In the genomic region with DNA sequence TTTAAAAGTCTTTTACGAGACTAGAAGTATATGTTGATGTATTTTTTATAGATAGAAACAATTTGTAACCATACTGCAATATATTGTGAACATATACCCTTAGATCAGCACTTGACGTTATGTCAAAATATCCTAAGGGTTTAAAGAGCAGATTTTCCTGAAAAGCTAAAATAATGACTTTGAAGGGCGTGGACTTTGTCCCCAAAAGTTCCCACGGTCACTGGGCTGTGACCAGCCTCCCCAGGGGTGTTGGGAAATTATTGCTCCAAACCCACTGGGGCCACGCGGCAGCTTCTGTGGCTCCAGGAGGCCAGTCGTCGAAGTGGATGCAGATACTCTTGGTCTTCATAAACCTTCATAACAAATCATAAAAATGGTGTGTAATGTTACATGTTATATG, we compare ENCODE assay signal across 24 cellular contexts. TPM values are rescaled to one million over a fixed set of nuclear protein-coding genes. Genes with fewer than 3 reads are reported as not detected.
DNase-seq lines count a peak whose midpoint lies in the region; ATAC-seq, FAIRE-seq and TF ChIP-seq lines count a peak whose summit lies in the region.
"Had no signal": no experiment of that assay in that cellular context is flagged by ENCODE, and none has a peak within 500 bp of the region (broad histone marks: within the 10 kb centered on the region; RNA-seq: fewer than 3 reads in every experiment).

No MANE protein-coding gene starts in this region.

- H2AFZ ChIP-seq in HepG2 (ENCODE audit: low read length) (no peak overlapping the region), GM12878 (ENCODE audit: control insufficient read depth, low read depth, low read length) (no peak overlapping the region)
- H2AFZ ChIP-seq: GM23338 had no signal

- no peak for TF ChIP-seq EP300 in HepG2 (IDR thresholded peaks at IDR 0.05; ENCODE audit: low read depth in 2 of 2, low read length in 2 of 2)
- TF ChIP-seq EP300 in HepG2 (CRISPR knock-in tag; IDR thresholded peaks at IDR 0.05; ENCODE audit: borderline replicate concordance), result no peak
- TF ChIP-seq EP300 in GM12878 (IDR thresholded peaks at IDR 0.05; ENCODE audit: borderline replicate concordance in 1 of 2, control insufficient read depth in 1 of 2, low read depth in 2 of 2, low read length in 2 of 2), result no peak

- peaks cover 41% of the 10 kb centered on the region for H3K36me3 Mint-ChIP-seq in progenitor cell of endocrine pancreas (ENCODE audit: insufficient read depth)

- POLR2A ChIA-PET in HepG2 (lab: Yijun Ruan, JAX), result no interaction called here
- POLR2A ChIA-PET in GM12878 (lab: Charles Lee), result no interaction called here

- no peak overlapping the region for H3K4me2 ChIP-seq in HepG2 (ENCODE audit: low read depth, low read length)
- no peak overlapping the region for H3K4me2 ChIP-seq in GM12878 (ENCODE audit: control insufficient read depth, insufficient read depth)
- H3K4me2 ChIP-seq: A549; BLaER1 treated with 17β-estradiol and CSF1 and Interleukin-3, amounts not matched to agents 10 nM and 100 nM; GM23338 had no signal

- H3K9me3 ChIP-seq in HepG2 (ENCODE audit: low read length), result no peaks in the 10 kb centered on the region
- H3K9me3 ChIP-seq in right lobe of liver, result no peaks in the 10 kb centered on the region
- no peaks in the 10 kb centered on the region; the same call in 2 of the 3 replicates for H3K9me3 ChIP-seq in GM12878 (replicated peaks; ENCODE audit: control insufficient read depth, insufficient read depth, low read length)
- H3K9me3 ChIP-seq: A549; BE2C; BLaER1 treated with 17β-estradiol and CSF1 and Interleukin-3, amounts not matched to agents 10 nM and 100 nM; HAP-1 had no signal

- intact Hi-C loops in HepG2 (cut with micrococcal nuclease; ENCODE audit: unreplicated experiment) (no loop called here), right lobe of liver (cut with DNase I) (no loop called here), GM12878 (cut with micrococcal nuclease; ENCODE audit: unreplicated experiment) (no loop called here)

- no peaks in the 10 kb centered on the region for H3K9me3 Mint-ChIP-seq in progenitor cell of endocrine pancreas (ENCODE audit: low read depth)
- H3K9me3 Mint-ChIP-seq: CD4-positive, alpha-beta T cell; GM23338; HFFc6 had no signal

- in situ Hi-C loops in HepG2 (cut with HindIII; ENCODE audit: extremely low pct_ligation_motif_present, low pct_unique_long_range_greater_than_20kb) (no loop called here), GM12878 (cut with MboI) (no loop called here)

- DNase-seq in HepG2 (ENCODE audit: low spot score) (no peak), right lobe of liver (no peak), GM12878 (ENCODE audit: low read depth, low spot score) (no peak), progenitor cell of endocrine pancreas (ENCODE audit: low spot score, unreplicated experiment) (no peak), SK-N-DZ (ENCODE audit: low spot score) (no peak)
- DNase-seq: 8988T; ACHN; AML-193; BE2C; CD4-positive, alpha-beta T cell; CD8-positive, alpha-beta memory T cell; DMS53; DMS79 treated with DMSO at 0.1 percent for 48 hours; GF-D8; HFFc6 had no signal

- H3K79me2 ChIP-seq in HepG2 (ENCODE audit: insufficient read depth, low read length), result peaks cover 38% of the 10 kb centered on the region
- peaks cover 15% of the 10 kb centered on the region for H3K79me2 ChIP-seq in GM12878 (ENCODE audit: control insufficient read depth, insufficient read depth, low read length)

- no peaks in the 10 kb centered on the region for H3K27me3 Mint-ChIP-seq in progenitor cell of endocrine pancreas
- H3K27me3 Mint-ChIP-seq: CD4-positive, alpha-beta T cell had no signal

- CTCF ChIA-PET in HepG2 (lab: Yijun Ruan, JAX; ENCODE audit: low intra/inter-chr PET ratio, low total read pairs) (no interaction called here), GM12878 (lab: Yijun Ruan, JAX) (interaction anchor here (1.0 to 1.5 kb wide), 2 partner anchors 20 to 27 kb away, joined by 3 read pairs; no protein-coding TSS in a partner anchor)

- no peaks in the 10 kb centered on the region for H3K27me3 ChIP-seq in HepG2 (ENCODE audit: control insufficient read depth in 1 of 2, insufficient read depth in 2 of 2, low read length in 2 of 2)
- no peaks in the 10 kb centered on the region for H3K27me3 ChIP-seq in right lobe of liver
- H3K27me3 ChIP-seq in GM12878 (replicated peaks in 1 of 2; ENCODE audit: control insufficient read depth in 2 of 2, insufficient read depth in 2 of 2, low read length in 1 of 2), result no peaks in the 10 kb centered on the region
- H3K27me3 ChIP-seq: BE2C; BLaER1 treated with 17β-estradiol and CSF1 and Interleukin-3, amounts not matched to agents 10 nM and 100 nM had no signal

- RAD21 ChIA-PET in GM12878 (lab: Charles Lee; ENCODE audit: unreplicated experiment), result no interaction called here

- ATAC-seq in HepG2 (no peak), right lobe of liver (no peak), GM12878 (no peak), HG02870 (IDR thresholded peaks at IDR 0.05; ENCODE audit: unreplicated experiment) (no peak), GM19463 (IDR thresholded peaks at IDR 0.05; ENCODE audit: unreplicated experiment) (no peak)
- ATAC-seq: A549, GM23338 had no signal

- peak overlapping the region; percentile 83 for H3K27ac Mint-ChIP-seq in progenitor cell of endocrine pancreas
- H3K27ac Mint-ChIP-seq: GM23338, HFFc6 had no signal

- H3K27ac ChIP-seq in HepG2 (ENCODE audit: extremely low read length, insufficient read depth, low read length) (no peak overlapping the region), right lobe of liver (no peak overlapping the region), GM12878 (ENCODE audit: control insufficient read depth, insufficient read depth) (no peak overlapping the region)
- H3K27ac ChIP-seq: A549; BLaER1 treated with 17β-estradiol and CSF1 and Interleukin-3, amounts not matched to agents 10 nM and 100 nM had no signal

- H4K20me1 ChIP-seq in HepG2 (ENCODE audit: insufficient read depth, low read length) (peaks cover 29% of the 10 kb centered on the region; the same call in 1 of the 2 replicates), GM12878 (ENCODE audit: control insufficient read depth, insufficient read depth) (peaks cover 5% of the 10 kb centered on the region; the same call in 1 of the 2 replicates)

- no peak for FAIRE-seq in HepG2 (lab: Jason Lieb, UNC)
- no peak for FAIRE-seq in GM12878 (lab: Jason Lieb, UNC)
- FAIRE-seq: A549, GM12892, GM19239 had no signal

- SMC1A ChIA-PET in GM12878 (lab: Charles Lee; ENCODE audit: uncharacterized antibody, unreplicated experiment), result interaction anchor here (0.7 kb wide), 1 partner anchor 1285 kb away, joined by 3 read pairs; no protein-coding TSS in a partner anchor

- 94% methylated on average over 8 of the region's 8 CpGs for WGBS in HepG2 (ENCODE audit: low lambda C conversion rate)
- WGBS in right lobe of liver (ENCODE audit: insufficient coverage, low coverage, low lambda C conversion rate, missing lambda C conversion rate), result 90% methylated on average over 7 of the region's 8 CpGs
- 98% methylated on average over 8 of the region's 8 CpGs for WGBS in GM12878 (ENCODE audit: insufficient coverage, insufficient replicate concordance, low lambda C conversion rate, missing lambda C conversion rate)

- TF ChIP-seq POLR2A in HepG2 (IDR thresholded peaks at IDR 0.05; ENCODE audit: insufficient read depth in 1 of 2, low read depth in 2 of 2, low read length in 2 of 2) (no peak), right lobe of liver (IDR thresholded peaks at IDR 0.05) (no peak), GM12878 (IDR thresholded peaks at IDR 0.05; ENCODE audit: low read depth, low read length) (no peak)

- TF ChIP-seq CTCF in HepG2 (CRISPR knock-in tag; IDR thresholded peaks at IDR 0.05), result no peak
- no peak for TF ChIP-seq CTCF in right lobe of liver (IDR thresholded peaks at IDR 0.05)
- TF ChIP-seq CTCF in GM12878 (IDR thresholded peaks at IDR 0.05 in 2 of 3, conservative IDR thresholded peaks at IDR 0.05 in 1 of 3; ENCODE audit: control insufficient read depth in 2 of 3, extremely low read depth in 1 of 3, insufficient read depth in 1 of 3, low read depth in 3 of 3, low read length in 3 of 3), result no peak
- TF ChIP-seq CTCF in progenitor cell of endocrine pancreas (IDR thresholded peaks at IDR 0.05; ENCODE audit: unreplicated experiment), result no peak

- TF ChIP-seq RAD21 in HepG2 (CRISPR knock-in tag; IDR thresholded peaks at IDR 0.05), result no peak
- TF ChIP-seq RAD21 in GM12878 (IDR thresholded peaks at IDR 0.05; ENCODE audit: insufficient read depth, low read depth, low read length), result no peak

- H3K4me3 ChIP-seq in HepG2 (replicated peaks in 1 of 3; ENCODE audit: insufficient read depth in 1 of 3, low read depth in 2 of 3, low read length in 3 of 3), result no peak overlapping the region
- H3K4me3 ChIP-seq in right lobe of liver, result no peak overlapping the region
- no peak overlapping the region for H3K4me3 ChIP-seq in GM12878
- H3K4me3 ChIP-seq: A549; BLaER1 treated with 17β-estradiol and CSF1 and Interleukin-3, amounts not matched to agents 10 nM and 100 nM; GM23338; HAP-1 had no signal

- H3K4me1 ChIP-seq in HepG2 (ENCODE audit: insufficient read depth, low read length) (peaks cover 9% of the 10 kb centered on the region; the same call in 1 of the 2 replicates), right lobe of liver (no peaks in the 10 kb centered on the region), GM12878 (ENCODE audit: control insufficient read depth, insufficient read depth, low read length) (no peaks in the 10 kb centered on the region)
- H3K4me1 ChIP-seq: A549, BE2C, HAP-1 had no signal

- H3K4me3 Mint-ChIP-seq in progenitor cell of endocrine pancreas (ENCODE audit: low read depth), result no peak overlapping the region
- H3K4me3 Mint-ChIP-seq: CD14-positive monocyte; CD4-positive, alpha-beta T cell; GM23338; HFFc6 had no signal

- no peaks in the 10 kb centered on the region for H3K4me1 Mint-ChIP-seq in progenitor cell of endocrine pancreas (ENCODE audit: low read depth)
- H3K4me1 Mint-ChIP-seq: CD14-positive monocyte had no signal

- H3K36me3 ChIP-seq in HepG2 (replicated peaks in 1 of 2; ENCODE audit: control insufficient read depth in 1 of 2, insufficient read depth in 2 of 2, low read length in 2 of 2) (peaks cover 35 to 88% of the 10 kb centered on the region in 2 experiments), right lobe of liver (peaks cover 3 to 76% (median 36%) of the 10 kb centered on the region in 4 donors), GM12878 (ENCODE audit: control insufficient read depth in 2 of 2, insufficient read depth in 2 of 2, low read length in 1 of 2) (peaks cover 27 to 31% of the 10 kb centered on the region in 2 experiments)

- H3K9ac ChIP-seq in HepG2 (ENCODE audit: insufficient read depth, low read depth, low read length) (no peak overlapping the region), GM12878 (ENCODE audit: control insufficient read depth, insufficient read depth, low read length) (no peak overlapping the region)
- H3K9ac ChIP-seq: BLaER1 treated with 17β-estradiol and CSF1 and Interleukin-3, amounts not matched to agents 10 nM and 100 nM had no signal

- BruUV-seq in HepG2 (replicated peaks; lab: Mats Ljungman, UMichigan) (no TSS peak), GM12878 (replicated peaks; lab: Mats Ljungman, UMichigan) (no TSS peak)

RNA-seq across cellular contexts. Expression of gene DNAJB6, which starts 29.9 kb away (rescaled TPM):
- total RNA-seq in HepG2 (2016; rRNA removed; fragmentation: Illumina TruSeq; extraction: Trizol), result 53.9 and 72.9 TPM in 2 replicates
- 51.7 and 58.5 TPM in 2 replicates for total RNA-seq in HepG2 (2016; cell fraction: cytosol; rRNA removed; fragmentation: Illumina TruSeq; extraction: Trizol; ENCODE audit: low read depth)
- 57.3 and 66.0 TPM in 2 replicates for total RNA-seq in HepG2 (2016; cell fraction: insoluble cytoplasmic fraction; rRNA removed; fragmentation: Illumina TruSeq; extraction: Trizol)
- total RNA-seq in HepG2 (2016; cell fraction: membrane; rRNA removed; fragmentation: Illumina TruSeq; extraction: Trizol), result 37.1 and 38.2 TPM in 2 replicates
- 31.6 and 33.1 TPM in 2 replicates for total RNA-seq in HepG2 (2016; cell fraction: nucleus; rRNA removed; fragmentation: Illumina TruSeq; extraction: Trizol)
- polyA plus RNA-seq in HepG2 (2011; rRNA removed), result 27.1 and 29.9 TPM in 2 replicates
- 14.8 and 23.9 TPM in 2 replicates for polyA plus RNA-seq in HepG2 (2011; cell fraction: cytosol; rRNA removed)
- 22.1 and 25.2 TPM in 2 replicates for polyA plus RNA-seq in HepG2 (2011; cell fraction: nucleus; rRNA removed)
- 61.9 and 67.0 TPM in 2 replicates for polyA plus RNA-seq in HepG2 (2012)
- polyA plus RNA-seq in HepG2 (2016; cell fraction: cytosol; fragmentation: Illumina TruSeq; extraction: Trizol; ENCODE audit: low read depth), result 15.6 and 19.2 TPM in 2 replicates
- 96.0 and 98.3 TPM in 2 replicates for polyA plus RNA-seq in HepG2 (2016; cell fraction: insoluble cytoplasmic fraction; fragmentation: Illumina TruSeq; extraction: Trizol; ENCODE audit: low read depth)
- 29.1 and 33.0 TPM in 2 replicates for polyA plus RNA-seq in HepG2 (2016; cell fraction: membrane; fragmentation: Illumina TruSeq; extraction: Trizol; ENCODE audit: low read depth)
- polyA plus RNA-seq in HepG2 (2016; cell fraction: nucleus; fragmentation: Illumina TruSeq; extraction: Trizol; ENCODE audit: insufficient read depth, low read depth), result 55.8 and 62.6 TPM in 2 replicates
- 18.1 and 22.3 TPM in 2 replicates for polyA minus RNA-seq in HepG2 (2011; rRNA and poly(A)+ RNA removed; ENCODE audit: low replicate concordance)
- polyA minus RNA-seq in HepG2 (2011; cell fraction: cytosol; rRNA and poly(A)+ RNA removed), result 25.6 and 28.2 TPM in 2 replicates
- 43.9 and 51.2 TPM in 2 replicates for polyA minus RNA-seq in HepG2 (2011; cell fraction: nucleus; rRNA and poly(A)+ RNA removed)
- total RNA-seq in right lobe of liver, result 10 to 100 TPM; 24.5 to 38.0 (median 35.2) TPM
- total RNA-seq in GM12878 (2013; cell fraction: nucleolus; rRNA removed), result 97.5 and 113 TPM in 2 replicates
- total RNA-seq in GM12878 (2014; rRNA removed), result 34.5 and 42.0 TPM in 2 replicates
- 51.7 and 53.6 TPM in 2 replicates for total RNA-seq in GM12878 (2014; rRNA removed; fragmentation: Illumina TruSeq; extraction: Trizol)
- 49.0 and 52.5 TPM in 2 replicates for total RNA-seq in GM12878 (2021)
- polyA plus RNA-seq in GM12878 (2011; ENCODE audit: low read depth), result 27.3 TPM
- polyA plus RNA-seq in GM12878 (2011; rRNA removed), result 56.7 and 60.3 TPM in 2 replicates
- polyA plus RNA-seq in GM12878 (2011; cell fraction: cytosol; rRNA removed), result 20.9 and 21.0 TPM in 2 replicates
- 43.3 and 59.8 TPM in 2 replicates for polyA plus RNA-seq in GM12878 (2011; cell fraction: nucleus; rRNA removed)
- 40.9 and 45.0 TPM in 2 replicates for polyA plus RNA-seq in GM12878 (2012)
- 66.0 and 66.9 TPM in 2 replicates for polyA plus RNA-seq in GM12878 (2014; fragmentation: Illumina TruSeq; extraction: Trizol)
- 10 to 100 TPM; 38.1 to 38.2 TPM for polyA plus RNA-seq in GM12878 (2014; fragmentation: Nextera tagmentation; extraction: Ambion mirVana)
- polyA plus RNA-seq in GM12878 (2014; rRNA removed), result 46.7 and 48.4 TPM in 2 replicates
- polyA plus RNA-seq in GM12878 (2016; fragmentation: Nextera tagmentation; extraction: Ambion mirVana), result 100 to 1,000 TPM; 107 to 117 TPM
- polyA minus RNA-seq in GM12878 (2011; rRNA and poly(A)+ RNA removed), result 19.4 and 24.1 TPM in 2 replicates
- 13.8 and 14.2 TPM in 2 replicates for polyA minus RNA-seq in GM12878 (2011; cell fraction: cytosol; rRNA and poly(A)+ RNA removed)
- polyA minus RNA-seq in GM12878 (2011; cell fraction: nucleus; rRNA and poly(A)+ RNA removed), result 18.9 and 38.2 TPM in 2 replicates
- total RNA-seq in progenitor cell of endocrine pancreas, result 117 and 119 TPM in 2 replicates
- 99.3 and 113 TPM in 2 replicates for polyA plus RNA-seq in SK-N-DZ (2014; cell fraction: cytosol; rRNA removed)
- polyA plus RNA-seq in SK-N-DZ (2014; cell fraction: nucleus; rRNA removed), result 67.3 and 70.3 TPM in 2 replicates

Comparison
In these comparisons a context has a peak if more than half of its experiments do, and no peak if none do; other contexts are left out.
1. Of the 75 proteins assayed by ChIP-seq in both HepG2 and GM12878: peak only in HepG2: TBL1XR1 and ZBTB33; only in GM12878: none; in both: none; in neither: 73.